Comparison of ENCODE assay signal across 1 cellular context in the genomic region with DNA sequence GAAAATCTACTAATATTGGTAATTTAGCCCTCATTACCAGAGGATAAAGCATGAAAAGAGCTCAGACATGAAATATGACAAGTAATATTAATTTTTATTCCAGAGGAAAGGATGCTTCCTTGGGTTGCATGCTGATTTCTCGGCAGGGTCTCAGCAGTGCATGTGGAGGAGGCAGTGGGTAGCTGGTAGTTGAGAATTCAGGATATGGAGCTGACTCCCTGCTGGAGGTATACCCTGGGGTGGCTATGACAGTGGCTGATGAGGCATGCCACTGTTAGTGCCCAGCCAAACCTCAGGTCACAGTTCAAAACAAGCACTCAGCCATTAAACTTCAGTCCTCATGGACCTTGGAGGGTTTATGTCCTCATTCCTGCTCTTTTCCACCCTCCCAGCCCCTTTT.
TF ChIP-seq lines count a peak whose summit lies in the region.

No MANE protein-coding gene starts in this region.

TF ChIP-seq in HEK293, 187 proteins besides CTCF, POLR2A, EP300 and RAD21 (continued from another document):
- TF ChIP-seq ZNF211 (tag by site-specific recombination; IDR thresholded peaks at IDR 0.05; ENCODE audit: low read depth) (no peak), ZNF596 (tag by site-specific recombination; IDR thresholded peaks at IDR 0.05) (no peak), ZFP37 (tag by site-specific recombination; IDR thresholded peaks at IDR 0.05) (no peak), ZIC2 (tag by site-specific recombination; IDR thresholded peaks at IDR 0.05) (peak; percentile 44)
- TF ChIP-seq, protein P1, sequence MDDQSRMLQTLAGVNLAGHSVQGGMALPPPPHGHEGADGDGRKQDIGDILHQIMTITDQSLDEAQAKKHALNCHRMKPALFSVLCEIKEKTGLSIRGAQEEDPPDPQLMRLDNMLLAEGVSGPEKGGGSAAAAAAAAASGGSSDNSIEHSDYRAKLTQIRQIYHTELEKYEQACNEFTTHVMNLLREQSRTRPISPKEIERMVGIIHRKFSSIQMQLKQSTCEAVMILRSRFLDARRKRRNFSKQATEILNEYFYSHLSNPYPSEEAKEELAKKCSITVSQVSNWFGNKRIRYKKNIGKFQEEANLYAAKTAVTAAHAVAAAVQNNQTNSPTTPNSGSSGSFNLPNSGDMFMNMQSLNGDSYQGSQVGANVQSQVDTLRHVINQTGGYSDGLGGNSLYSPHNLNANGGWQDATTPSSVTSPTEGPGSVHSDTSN (CRISPR knock-in tag; IDR thresholded peaks at IDR 0.05), result no peak
TF ChIP-seq in HEK293: peak in this region for 1.
